ENCODE assay signal across 18 cellular contexts in the genomic region with DNA sequence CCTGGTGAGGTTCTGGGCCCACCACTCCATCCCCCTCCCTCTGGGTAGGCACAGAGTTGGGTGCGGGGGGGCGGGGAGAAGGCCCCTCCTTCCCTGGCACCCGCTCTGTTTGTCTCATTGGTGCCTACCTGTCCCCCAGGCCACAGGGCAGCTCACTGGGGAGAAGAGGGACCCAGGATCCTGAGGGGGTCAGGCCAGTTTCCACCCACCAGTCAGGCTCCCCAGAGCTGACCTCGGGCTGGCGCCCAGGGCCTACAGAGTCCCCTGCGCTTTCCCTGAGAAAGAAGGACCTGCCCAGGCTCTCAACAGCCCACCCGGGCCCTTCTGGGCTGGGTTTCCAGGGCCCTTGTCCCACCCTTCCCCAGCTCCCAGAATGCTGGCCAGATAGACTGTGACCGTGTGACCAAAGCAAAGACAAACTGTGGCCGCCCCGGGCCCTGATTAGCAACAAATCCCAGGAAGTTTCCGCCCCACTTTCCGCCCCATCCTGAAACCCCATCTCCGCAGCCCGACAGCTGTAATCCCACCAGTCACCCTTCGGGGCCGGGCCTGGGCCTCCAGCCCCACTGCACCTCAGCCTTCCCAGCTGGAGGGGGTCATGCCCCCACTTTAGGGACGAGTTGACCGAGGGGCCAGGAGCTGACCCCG. TPM values are rescaled to one million over a fixed set of nuclear protein-coding genes. Genes with fewer than 3 reads are reported as not detected.
DNase-seq lines count a peak whose midpoint lies in the region; ATAC-seq and TF ChIP-seq lines count a peak whose summit lies in the region.
"Had no signal": no experiment of that assay in that cellular context is flagged by ENCODE, and none has a peak within 500 bp of the region (broad histone marks: within the 10 kb centered on the region; RNA-seq: fewer than 3 reads in every experiment).

No MANE protein-coding gene starts in this region.

- H3K9me3 ChIP-seq in endodermal cell (ENCODE audit: control insufficient read depth, low read length) = no peaks in the 10 kb centered on the region

- 83 to 84% methylated on average over 7 to 19 of the region's 19 CpGs for WGBS in endodermal cell (ENCODE audit: insufficient coverage in 1 of 2, insufficient read length in 1 of 2), 2 experiments

- no peaks in the 10 kb centered on the region for H3K27me3 ChIP-seq in endodermal cell (ENCODE audit: control insufficient read depth, insufficient read depth, low read length, poor library complexity, severe bottlenecking)

- no peaks in the 10 kb centered on the region for H3K9me3 Mint-ChIP-seq in stimulated activated naive CD8-positive, alpha-beta T cell treated with anti-CD3 and anti-CD28 coated beads, Interleukin-15, amount 100 ng/mL, for 72 hours
- H3K9me3 Mint-ChIP-seq in endodermal cell (no peaks in the 10 kb centered on the region), nephron progenitor cell (no peaks in the 10 kb centered on the region)
- no peaks in the 10 kb centered on the region for H3K9me3 Mint-ChIP-seq in activated naive CD8-positive, alpha-beta T cell treated with anti-CD3 and anti-CD28 coated beads, Interleukin-2, amount 50 U/mL, for 24 hours

- peak overlapping the region; percentile 66 to 71 for H3K27ac Mint-ChIP-seq in stimulated activated naive CD8-positive, alpha-beta T cell treated with anti-CD3 and anti-CD28 coated beads, Interleukin-15, amount 100 ng/mL, for 72 hours
- H3K27ac Mint-ChIP-seq in endodermal cell = peak overlapping the region; percentile 66
- H3K27ac Mint-ChIP-seq in nephron progenitor cell = peak overlapping the region; percentile 79
- H3K27ac Mint-ChIP-seq in activated naive CD8-positive, alpha-beta T cell treated with anti-CD3 and anti-CD28 coated beads, Interleukin-2, amount 50 U/mL, for 24 hours = no peak overlapping the region

- H3K27ac ChIP-seq in endodermal cell (ENCODE audit: low read depth, low read length) = no peak overlapping the region
- H3K27ac ChIP-seq: PC-9 had no signal

- peaks cover 28% of the 10 kb centered on the region for H3K27me3 Mint-ChIP-seq in stimulated activated naive CD8-positive, alpha-beta T cell treated with anti-CD3 and anti-CD28 coated beads, Interleukin-15, amount 100 ng/mL, for 72 hours
- H3K27me3 Mint-ChIP-seq in endodermal cell (ENCODE audit: insufficient read depth) (peaks cover 2% of the 10 kb centered on the region), nephron progenitor cell (ENCODE audit: low read depth, poor library complexity) (peaks cover 2% of the 10 kb centered on the region)
- H3K27me3 Mint-ChIP-seq in activated naive CD8-positive, alpha-beta T cell treated with anti-CD3 and anti-CD28 coated beads, Interleukin-2, amount 50 U/mL, for 24 hours = peaks cover 10% of the 10 kb centered on the region

- peaks cover 17% of the 10 kb centered on the region for H3K4me1 Mint-ChIP-seq in stimulated activated naive CD8-positive, alpha-beta T cell treated with anti-CD3 and anti-CD28 coated beads, Interleukin-15, amount 100 ng/mL, for 72 hours
- H3K4me1 Mint-ChIP-seq in endodermal cell (peaks cover 8% of the 10 kb centered on the region), nephron progenitor cell (peaks cover 25% of the 10 kb centered on the region)
- H3K4me1 Mint-ChIP-seq in activated naive CD8-positive, alpha-beta T cell treated with anti-CD3 and anti-CD28 coated beads, Interleukin-2, amount 50 U/mL, for 24 hours = peaks cover 2% of the 10 kb centered on the region

- no peaks in the 10 kb centered on the region for H3K36me3 Mint-ChIP-seq in endodermal cell (ENCODE audit: low read depth)
- H3K36me3 Mint-ChIP-seq in nephron progenitor cell (ENCODE audit: low read depth) = no peaks in the 10 kb centered on the region
- H3K36me3 Mint-ChIP-seq in activated naive CD8-positive, alpha-beta T cell treated with anti-CD3 and anti-CD28 coated beads, Interleukin-2, amount 50 U/mL, for 24 hours (ENCODE audit: low read depth) = no peaks in the 10 kb centered on the region

- no peak for DNase-seq in stimulated activated naive CD8-positive, alpha-beta T cell treated with anti-CD3 and anti-CD28 coated beads, Interleukin-15, amount 100 ng/mL, for 72 hours
- no peak for DNase-seq in stimulated activated naive CD8-positive, alpha-beta T cell treated with anti-CD3 and anti-CD28 coated beads, Interleukin-15, Interleukin-2, amounts not matched to agents 100 U/mL and 50 U/mL, for 24 hours
- DNase-seq in endodermal cell = peak; percentile 74
- DNase-seq in nephron progenitor cell = peak; percentile 20
- DNase-seq in activated naive CD4-positive, alpha-beta T cell (lab: John Stamatoyannopoulos, UW) = no peak
- DNase-seq in activated naive CD8-positive, alpha-beta T cell treated with anti-CD3 and anti-CD28 coated beads, Interleukin-2, amount 50 U/mL, for 24 hours = no peak
- DNase-seq in T-helper 9 cell = no peak
- no peak for DNase-seq in GM19240 (ENCODE audit: insufficient read length, low spot score)
- DNase-seq: DMS79, HCEC 1CT, IMR-90, NCI-H1417, NCI-H1930, NCI-H2171, NCI-H446 treated with DMSO at 0.1 percent for 48 hours, NCI-H748 treated with DMSO at 0.1 percent for 48 hours, PC-9 had no signal

- H3K4me1 ChIP-seq in endodermal cell (ENCODE audit: control insufficient read depth, insufficient read depth, low read length) = no peaks in the 10 kb centered on the region

- H3K4me3 Mint-ChIP-seq in stimulated activated naive CD8-positive, alpha-beta T cell treated with anti-CD3 and anti-CD28 coated beads, Interleukin-15, amount 100 ng/mL, for 72 hours = no peak overlapping the region
- H3K4me3 Mint-ChIP-seq in endodermal cell (no peak overlapping the region), nephron progenitor cell (no peak overlapping the region)
- no peak overlapping the region for H3K4me3 Mint-ChIP-seq in activated naive CD8-positive, alpha-beta T cell treated with anti-CD3 and anti-CD28 coated beads, Interleukin-2, amount 50 U/mL, for 24 hours

- no peak for ATAC-seq in stimulated activated naive CD8-positive, alpha-beta T cell treated with anti-CD3 and anti-CD28 coated beads, Interleukin-15, amount 100 ng/mL, for 72 hours
- ATAC-seq in stimulated activated naive CD8-positive, alpha-beta T cell treated with anti-CD3 and anti-CD28 coated beads, Interleukin-15, Interleukin-2, amounts not matched to agents 100 U/mL and 50 U/mL, for 24 hours = no peak
- no peak for ATAC-seq in activated naive CD8-positive, alpha-beta T cell treated with anti-CD3 and anti-CD28 coated beads, Interleukin-2, amount 50 U/mL, for 24 hours
- ATAC-seq: Right ventricle myocardium inferior had no signal

- no peak for TF ChIP-seq CTCF in endodermal cell (conservative IDR thresholded peaks at IDR 0.05)
- no peak for TF ChIP-seq CTCF in nephron progenitor cell (IDR thresholded peaks at IDR 0.05)

- no peak overlapping the region for H3K4me3 ChIP-seq in endodermal cell (ENCODE audit: low read length)
- H3K4me3 ChIP-seq: PC-9 had no signal

- H3K9ac ChIP-seq in endodermal cell (ENCODE audit: extremely low read depth, low read length, poor library complexity, severe bottlenecking) = no peak overlapping the region

- no peaks in the 10 kb centered on the region for H3K36me3 ChIP-seq in endodermal cell (ENCODE audit: control insufficient read depth, insufficient read depth, low read length)

RNA-seq across cellular contexts. Expression of gene FGFR3, which starts 33.8 kb away (rescaled TPM):
- total RNA-seq in endodermal cell = 100 to 1,000 TPM; 107 to 125 TPM
- polyA plus RNA-seq in endodermal cell (2013, experiment 1 of 2) = 86.3 TPM
- 66.7 TPM for polyA plus RNA-seq in endodermal cell (2013, experiment 2 of 2)

RNA-seq across cellular contexts. Expression of gene TACC3, which starts 38.0 kb away (rescaled TPM):
- total RNA-seq in endodermal cell = 100 to 1,000 TPM; 113 to 182 TPM
- polyA plus RNA-seq in endodermal cell (2013, experiment 1 of 2) = 142 TPM
- 150 TPM for polyA plus RNA-seq in endodermal cell (2013, experiment 2 of 2)

RNA-seq across cellular contexts. Expression of gene TMEM129, which starts 38.2 kb away (rescaled TPM):
- 10 to 100 TPM; 33.6 to 41.7 TPM for total RNA-seq in endodermal cell
- 32.2 TPM for polyA plus RNA-seq in endodermal cell (2013, experiment 1 of 2)
- polyA plus RNA-seq in endodermal cell (2013, experiment 2 of 2) = 32.2 TPM

RNA-seq across cellular contexts. Expression of gene SLBP, which starts 47.2 kb away (rescaled TPM):
- total RNA-seq in endodermal cell = 10 to 100 TPM; 52.1 to 60.7 TPM
- 50.7 TPM for polyA plus RNA-seq in endodermal cell (2013, experiment 1 of 2)
- 48.2 TPM for polyA plus RNA-seq in endodermal cell (2013, experiment 2 of 2)

Comparison
In these comparisons a context has a peak if more than half of its experiments do, and no peak if none do; other contexts are left out.
1. DNase-seq: peak in endodermal cell (single experiment) and nephron progenitor cell (single experiment); none in stimulated activated naive CD8-positive, alpha-beta T cell treated with anti-CD3 and anti-CD28 coated beads, Interleukin-15, amount 100 ng/mL, for 72 hours (0 of 2), stimulated activated naive CD8-positive, alpha-beta T cell treated with anti-CD3 and anti-CD28 coated beads, Interleukin-15, Interleukin-2, amounts not matched to agents 100 U/mL and 50 U/mL, for 24 hours (single experiment), activated naive CD4-positive, alpha-beta T cell (0 of 4), activated naive CD8-positive, alpha-beta T cell treated with anti-CD3 and anti-CD28 coated beads, Interleukin-2, amount 50 U/mL, for 24 hours (single experiment), T-helper 9 cell (single experiment) and GM19240 (single experiment).